35 cellular contexts compared by ENCODE assay signal in the genomic region with DNA sequence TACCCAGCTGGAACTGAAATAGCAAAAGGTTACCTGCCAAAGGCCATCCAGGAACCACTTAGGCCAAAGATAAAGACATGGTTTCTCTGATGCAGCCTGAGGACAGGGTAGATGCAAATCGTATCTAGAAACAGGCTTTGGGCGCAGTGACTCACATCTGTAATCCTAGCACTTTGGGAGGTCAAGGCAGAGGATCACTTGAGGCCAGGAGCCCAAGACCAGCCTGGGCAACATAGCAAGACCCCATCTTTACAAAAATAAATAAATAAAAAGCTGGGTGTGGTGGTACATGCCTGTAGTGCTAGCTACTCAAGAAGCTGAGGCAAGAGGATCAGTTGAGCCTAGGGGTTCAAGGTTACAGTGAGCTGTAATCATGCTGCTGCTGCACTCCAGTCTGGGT. TPM values are rescaled to one million over a fixed set of nuclear protein-coding genes. Genes with fewer than 3 reads are reported as not detected.
DNase-seq lines count a peak whose midpoint lies in the region; ATAC-seq, FAIRE-seq and TF ChIP-seq lines count a peak whose summit lies in the region.
"Had no signal": no experiment of that assay in that cellular context is flagged by ENCODE, and none has a peak within 500 bp of the region (broad histone marks: within the 10 kb centered on the region; RNA-seq: fewer than 3 reads in every experiment).

No MANE protein-coding gene starts in this region.

- H3K36me3 Mint-ChIP-seq in WTC11, result no peaks in the 10 kb centered on the region
- H3K36me3 Mint-ChIP-seq: CD14-positive monocyte; CD4-positive, alpha-beta memory T cell; CD4-positive, CD25-positive, alpha-beta regulatory T cell; CD8-positive, alpha-beta memory T cell; CD8-positive, alpha-beta T cell had no signal

- no peak for TF ChIP-seq POLR2A in endothelial cell of umbilical vein (IDR thresholded peaks at IDR 0.05; ENCODE audit: low read depth, low read length)

- CTCF ChIA-PET in HEK293 (lab: Yijun Ruan, JAX), result interaction anchor here (1.4 to 5.9 kb wide), 3 partner anchors 11 to 262 kb away, joined by 3 to 31 read pairs (median 6); no protein-coding TSS in a partner anchor
- CTCF ChIA-PET in WTC11 (lab: Charles Lee), result no interaction called here
- CTCF ChIA-PET in endothelial cell of umbilical vein (lab: Charles Lee), result interaction anchor here (1.0 to 1.5 kb wide), 3 partner anchors 9 to 12 kb away, joined by 3 to 5 read pairs (median 4); no protein-coding TSS in a partner anchor

- peaks cover 5% of the 10 kb centered on the region for H3K9me3 Mint-ChIP-seq in WTC11
- H3K9me3 Mint-ChIP-seq: CD14-positive monocyte; CD4-positive, alpha-beta memory T cell; CD4-positive, alpha-beta T cell; CD8-positive, alpha-beta memory T cell; CD8-positive, alpha-beta T cell had no signal

- no peaks in the 10 kb centered on the region for H3K27me3 ChIP-seq in endothelial cell of umbilical vein (ENCODE audit: control insufficient read depth in 2 of 2, insufficient read depth in 2 of 2, low read length in 2 of 2)
- H3K27me3 ChIP-seq: BE2C; BLaER1; BLaER1 treated with 17β-estradiol and CSF1 and Interleukin-3, amounts not matched to agents 10 nM and 100 nM had no signal

- dilution Hi-C loops in endothelial cell of umbilical vein (cut with MboI; ENCODE audit: extremely low pct_ligation_motif_present, low sequenced_read_pairs), result no loop called here

- no peaks in the 10 kb centered on the region for H3K36me3 ChIP-seq in HEK293 (ENCODE audit: control insufficient read depth in 2 of 2, insufficient read depth in 1 of 2, low read length in 2 of 2)
- no peaks in the 10 kb centered on the region for H3K36me3 ChIP-seq in endothelial cell of umbilical vein (ENCODE audit: control insufficient read depth in 2 of 2, extremely low read depth in 1 of 2, insufficient read depth in 2 of 2, low read length in 2 of 2)
- H3K36me3 ChIP-seq: BE2C; BLaER1; BLaER1 treated with 17β-estradiol and CSF1 and Interleukin-3, amounts not matched to agents 10 nM and 100 nM had no signal

- POLR2A ChIA-PET in HEK293 (lab: Yijun Ruan, JAX) (no interaction called here), WTC11 (lab: Charles Lee) (no interaction called here), endothelial cell of umbilical vein (lab: Charles Lee) (no interaction called here)

- no peak overlapping the region for H3K4me2 ChIP-seq in endothelial cell of umbilical vein (ENCODE audit: insufficient read depth, low read length)
- H3K4me2 ChIP-seq: A549; BLaER1; BLaER1 treated with 17β-estradiol and CSF1 and Interleukin-3, amounts not matched to agents 10 nM and 100 nM had no signal

- H3K4me3 ChIP-seq in HEK293 (ENCODE audit: low read depth, low read length), result no peak overlapping the region
- no peak overlapping the region for H3K4me3 ChIP-seq in endothelial cell of umbilical vein (replicated peaks in 1 of 3; ENCODE audit: insufficient read depth in 1 of 3, low read depth in 1 of 3, low read length in 3 of 3)
- H3K4me3 ChIP-seq: A549; BLaER1; BLaER1 treated with 17β-estradiol and CSF1 and Interleukin-3, amounts not matched to agents 10 nM and 100 nM had no signal

- H3K4me1 ChIP-seq in HEK293 (ENCODE audit: control insufficient read depth, insufficient read depth, low read length) (no peaks in the 10 kb centered on the region), endothelial cell of umbilical vein (ENCODE audit: control insufficient read depth, extremely low read depth, insufficient read depth, low read length) (no peaks in the 10 kb centered on the region)
- H3K4me1 ChIP-seq: A549, BE2C, Caco-2 had no signal

- no peaks in the 10 kb centered on the region for H3K9me1 ChIP-seq in endothelial cell of umbilical vein (replicated peaks; ENCODE audit: control insufficient read depth, extremely low read depth, insufficient read depth, low read length)

- H3K9me3 ChIP-seq in HEK293 (ENCODE audit: control insufficient read depth, insufficient read depth, low read depth, low read length) (no peaks in the 10 kb centered on the region), endothelial cell of umbilical vein (replicated peaks; ENCODE audit: control insufficient read depth, insufficient read depth, low read length) (no peaks in the 10 kb centered on the region)
- H3K9me3 ChIP-seq: A549; BE2C; BLaER1; BLaER1 treated with 17β-estradiol and CSF1 and Interleukin-3, amounts not matched to agents 10 nM and 100 nM; Caco-2 had no signal

- no peaks in the 10 kb centered on the region for H3K27me3 Mint-ChIP-seq in WTC11 (ENCODE audit: low read depth)
- H3K27me3 Mint-ChIP-seq: B cell; CD4-positive, alpha-beta T cell had no signal

- ATAC-seq in WTC11, result no peak
- ATAC-seq: A549; CD8-positive, alpha-beta T cell had no signal

- DNase-seq in WTC11 (ENCODE audit: low spot score), result no peak
- DNase-seq in endothelial cell of umbilical vein (ENCODE audit: low read depth, low spot score), result no peak
- DNase-seq in nucleus accumbens (lab: John Stamatoyannopoulos, UW), result no peak
- no peak for DNase-seq in GM03348 (ENCODE audit: low spot score)
- no peak for DNase-seq in pons (ENCODE audit: low spot score)
- DNase-seq: 8988T; ACHN; AML-193; BE2C; C1 segment of cervical spinal cord; Caco-2; Calu3; CD4-positive, alpha-beta memory T cell; CD4-positive, alpha-beta T cell; CD4-positive, CD25-positive, alpha-beta regulatory T cell; CD8-positive, alpha-beta memory T cell; CD8-positive, alpha-beta T cell; COR-L47; DMS 273 treated with DMSO at 0.1 percent for 48 hours; DMS153; DMS53; DMS79; DMS79 treated with DMSO at 0.1 percent for 48 hours; DND-41; EL had no signal

- no peak overlapping the region for H3K9ac ChIP-seq in endothelial cell of umbilical vein (replicated peaks; ENCODE audit: extremely low read depth, insufficient read depth, low read length)
- H3K9ac ChIP-seq: BLaER1; BLaER1 treated with 17β-estradiol and CSF1 and Interleukin-3, amounts not matched to agents 10 nM and 100 nM had no signal

- no peaks in the 10 kb centered on the region for H3K79me2 ChIP-seq in endothelial cell of umbilical vein (ENCODE audit: control insufficient read depth, insufficient read depth, low read length)

- FAIRE-seq in endothelial cell of umbilical vein (lab: Jason Lieb, UNC), result peak; percentile 4
- FAIRE-seq: A204.1, A549, D721Med had no signal

- H3K4me1 Mint-ChIP-seq in WTC11, result peaks cover 36% of the 10 kb centered on the region
- H3K4me1 Mint-ChIP-seq: CD4-positive, alpha-beta memory T cell; CD4-positive, CD25-positive, alpha-beta regulatory T cell; CD8-positive, alpha-beta memory T cell had no signal

- no peak overlapping the region for H3K4me3 Mint-ChIP-seq in WTC11
- H3K4me3 Mint-ChIP-seq: B cell; CD14-positive monocyte; CD4-positive, alpha-beta memory T cell; CD4-positive, alpha-beta T cell; CD4-positive, CD25-positive, alpha-beta regulatory T cell; CD8-positive, alpha-beta memory T cell; CD8-positive, alpha-beta T cell had no signal

- no peak overlapping the region for H3K27ac ChIP-seq in HEK293 (ENCODE audit: extremely low read depth, low read depth, low read length)
- H3K27ac ChIP-seq in endothelial cell of umbilical vein (ENCODE audit: insufficient read depth, low read depth, low read length), result no peak overlapping the region
- H3K27ac ChIP-seq: 22Rv1; A549; BLaER1; BLaER1 treated with 17β-estradiol and CSF1 and Interleukin-3, amounts not matched to agents 10 nM and 100 nM; C4-2B had no signal

- no TSS peak for BruUV-seq in endothelial cell of umbilical vein (replicated peaks; lab: Mats Ljungman, UMichigan)

- H3K27ac Mint-ChIP-seq in WTC11, result peak overlapping the region; percentile 37; the same call in 1 of the 2 replicates
- H3K27ac Mint-ChIP-seq: B cell; CD4-positive, alpha-beta memory T cell; CD4-positive, alpha-beta T cell; CD4-positive, CD25-positive, alpha-beta regulatory T cell; CD8-positive, alpha-beta memory T cell; CD8-positive, alpha-beta T cell had no signal

- TF ChIP-seq CTCF in HEK293 (tag by site-specific recombination; IDR thresholded peaks at IDR 0.05), result no peak
- TF ChIP-seq CTCF in WTC11 (IDR thresholded peaks at IDR 0.05), result no peak
- TF ChIP-seq CTCF in endothelial cell of umbilical vein (IDR thresholded peaks at IDR 0.05; ENCODE audit: extremely low read depth in 1 of 2, insufficient read depth in 1 of 2, low read depth in 1 of 2, low read length in 2 of 2), result no peak

- H2AFZ ChIP-seq in endothelial cell of umbilical vein (ENCODE audit: low read depth, low read length), result no peak overlapping the region

- H4K20me1 ChIP-seq in endothelial cell of umbilical vein (replicated peaks; ENCODE audit: control insufficient read depth, extremely low read depth, insufficient read depth, low read length), result no peaks in the 10 kb centered on the region
- H4K20me1 ChIP-seq: BLaER1; BLaER1 treated with 17β-estradiol and CSF1 and Interleukin-3, amounts not matched to agents 10 nM and 100 nM had no signal

- intact Hi-C loops in endothelial cell of umbilical vein (cut with micrococcal nuclease), result no loop called here

TF ChIP-seq in HEK293, 187 proteins besides CTCF, POLR2A, EP300 and RAD21:
- TF ChIP-seq ZBTB8A (tag by site-specific recombination; IDR thresholded peaks at IDR 0.05), result no peak
- TF ChIP-seq ZNF121 (tag by site-specific recombination; IDR thresholded peaks at IDR 0.05), result peak; percentile 66; the same call in 1 of the 2 replicates

TF ChIP-seq in WTC11, 78 proteins besides CTCF, POLR2A, EP300 and RAD21:
- peak; percentile 88 for TF ChIP-seq ZNF121 (CRISPR knock-in tag; IDR thresholded peaks at IDR 0.05)
- no peak for TF ChIP-seq ZNF138 (CRISPR knock-in tag; conservative IDR thresholded peaks at IDR 0.05)

TF ChIP-seq in endothelial cell of umbilical vein, 7 proteins besides CTCF, POLR2A, EP300 and RAD21 (continues in another document):
- no peak for TF ChIP-seq JUN (IDR thresholded peaks at IDR 0.05; ENCODE audit: borderline replicate concordance, insufficient read depth, insufficient read length, low read depth)
- TF ChIP-seq, protein P1, sequence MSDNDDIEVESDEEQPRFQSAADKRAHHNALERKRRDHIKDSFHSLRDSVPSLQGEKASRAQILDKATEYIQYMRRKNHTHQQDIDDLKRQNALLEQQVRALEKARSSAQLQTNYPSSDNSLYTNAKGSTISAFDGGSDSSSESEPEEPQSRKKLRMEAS (IDR thresholded peaks at IDR 0.05; ENCODE audit: insufficient read depth, insufficient read length), result no peak
- no peak for TF ChIP-seq POLR2AphosphoS5 (IDR thresholded peaks at IDR 0.05; ENCODE audit: insufficient read depth, low read depth, low read length)
- no peak for TF ChIP-seq EZH2 (IDR thresholded peaks at IDR 0.05; ENCODE audit: borderline replicate concordance, low read depth, low read length, severe bottlenecking)
- TF ChIP-seq GATA2 (IDR thresholded peaks at IDR 0.05; ENCODE audit: insufficient read depth, insufficient read length, low read depth, low read length), result no peak

RNA-seq across cellular contexts. Expression of a gene that starts 52.9 kb away (rescaled TPM):
- total RNA-seq in WTC11 (2021) (4.9 to 8.2 TPM (median 5.7 TPM) in 3 replicates), endothelial cell of umbilical vein (78.3 and 97.3 TPM in 2 replicates)
- 14.3 and 18.1 TPM in 2 replicates for polyA plus RNA-seq in endothelial cell of umbilical vein
- 16.1 and 17.8 TPM in 2 replicates for polyA plus RNA-seq in endothelial cell of umbilical vein (2011; cell fraction: cytosol; rRNA removed)
- 26.6 and 26.9 TPM in 2 replicates for polyA plus RNA-seq in endothelial cell of umbilical vein (2011; cell fraction: nucleus; rRNA removed)
- 31.9 and 44.0 TPM in 2 replicates for polyA plus RNA-seq in endothelial cell of umbilical vein (2012)
- polyA minus RNA-seq in endothelial cell of umbilical vein, result 56.5 and 57.1 TPM in 2 replicates
- polyA minus RNA-seq in endothelial cell of umbilical vein (2011; cell fraction: cytosol; rRNA and poly(A)+ RNA removed), result 2.8 TPM
- 31.2 and 46.4 TPM in 2 replicates for polyA minus RNA-seq in endothelial cell of umbilical vein (2011; cell fraction: nucleus; rRNA and poly(A)+ RNA removed)
